Comparison of ENCODE assay signal across 8 cellular contexts in genomic region chr15:83012038-83012490, GRCh38. TPM values are rescaled to one million over a fixed set of nuclear protein-coding genes. Genes with fewer than 3 reads are reported as not detected.
DNase-seq lines count a peak whose midpoint lies in the region; ATAC-seq and TF ChIP-seq lines count a peak whose summit lies in the region.

No MANE protein-coding gene starts in this region.

- peaks cover 21% of the 10 kb centered on the region for H3K79me2 ChIP-seq in ACC112 (ENCODE audit: control insufficient read depth, insufficient read depth, low read length, unreplicated experiment)

- in situ Hi-C loops in astrocyte of the cerebellum (cut with HindIII; ENCODE audit: low sequenced_read_pairs), result loop anchor here (5.0 kb wide), 1 partner anchor 85 kb away; no protein-coding TSS in a partner anchor

- TF ChIP-seq CTCF in HFF-Myc (IDR thresholded peaks at IDR 0.05; ENCODE audit: low read depth, low read length, missing control alignments) (no peak), astrocyte of the cerebellum (IDR thresholded peaks at IDR 0.05; ENCODE audit: low read depth, low read length, missing control alignments) (no peak), lung (IDR thresholded peaks at IDR 0.05; ENCODE audit: control extremely low read depth, extremely low read depth) (no peak)

- peaks cover 22% of the 10 kb centered on the region for H3K4me1 ChIP-seq in ACC112 (ENCODE audit: control insufficient read depth, insufficient read depth, low read length, unreplicated experiment)
- peaks cover 7 to 8% of the 10 kb centered on the region in 2 donors for H3K4me1 ChIP-seq in lung (ENCODE audit: control insufficient read depth in 2 of 2, insufficient read depth in 2 of 2, low read length in 2 of 2)

- no peaks in the 10 kb centered on the region for H3K9me3 ChIP-seq in lung (ENCODE audit: control insufficient read depth in 2 of 2, insufficient read depth in 1 of 2, low read length in 1 of 2)

- H3K27me3 ChIP-seq in ACC112 (ENCODE audit: insufficient read depth, low read length), result no peaks in the 10 kb centered on the region
- no peaks in the 10 kb centered on the region for H3K27me3 ChIP-seq in lung (ENCODE audit: control insufficient read depth, insufficient read depth)

- H2AFZ ChIP-seq in ACC112 (ENCODE audit: low read length, unreplicated experiment), result peak overlapping the region; percentile 85

- H3K27ac ChIP-seq in ACC112 (ENCODE audit: low read depth, low read length) (peak overlapping the region; percentile 17; the same call in 1 of the 2 replicates), lung (ENCODE audit: low read depth in 1 of 2, low read length in 1 of 2) (peak overlapping the region; percentile 58 to 83)

- peaks cover 17% of the 10 kb centered on the region for H3K36me3 ChIP-seq in ACC112 (ENCODE audit: insufficient read depth, low read length)
- peaks cover 5 to 11% of the 10 kb centered on the region in 2 donors for H3K36me3 ChIP-seq in lung (ENCODE audit: control insufficient read depth in 2 of 2, insufficient read depth in 2 of 2, low read length in 2 of 2)

- H3K4me3 ChIP-seq in ACC112 (ENCODE audit: low read depth, low read length) (peak overlapping the region; percentile 84), HFF-Myc (replicated peaks; ENCODE audit: low read depth, low read length) (peak overlapping the region; percentile 93), astrocyte of the cerebellum (ENCODE audit: low read depth, low read length) (peak overlapping the region; percentile 70), lung (no peak overlapping the region)

- no peak for ATAC-seq in lung (ENCODE audit: insufficient read depth, low FRiP score)
- no peak for ATAC-seq in HG03025 (IDR thresholded peaks at IDR 0.05; ENCODE audit: low FRiP score, unreplicated experiment)
- no peak for ATAC-seq in GM18867 (IDR thresholded peaks at IDR 0.05; ENCODE audit: unreplicated experiment)

- DNase-seq in HFF-Myc (ENCODE audit: extremely low read depth, low read depth) (no peak), astrocyte of the cerebellum (ENCODE audit: low read depth) (no peak), lung (ENCODE audit: low spot score) (no peak), NCI-H2029 (lab: John Stamatoyannopoulos, UW) (no peak), KG1 (lab: John Stamatoyannopoulos, UW) (no peak)

- 34 to 46% methylated on average over 13 of the region's 13 CpGs for whole genome bisulfite sequencing in lung, 2 donors

RNA-seq across cellular contexts. Expression of gene C15orf40, which starts 0.6 kb away (rescaled TPM):
- 10 to 100 TPM; 20.5 to 23.0 TPM for total RNA-seq in lung
- polyA plus RNA-seq in lung, result 10 to 100 TPM; 16.7 to 26.1 TPM

RNA-seq across cellular contexts. Expression of gene RAMAC, which starts 26.1 kb away (rescaled TPM):
- total RNA-seq in lung, result 10 to 100 TPM; 15.6 to 28.6 TPM
- 10 to 100 TPM; 18.1 to 23.4 TPM for polyA plus RNA-seq in lung

RNA-seq across cellular contexts. Expression of gene BTBD1, which starts 55.0 kb away (rescaled TPM):
- 10 to 100 TPM; 45.7 to 71.0 TPM for total RNA-seq in lung
- 10 to 100 TPM; 10.7 to 28.2 TPM for polyA plus RNA-seq in lung

RNA-seq across cellular contexts. Expression of gene HOMER2, which starts 59.5 kb away (rescaled TPM):
- 10 to 100 TPM; 15.3 to 18.1 TPM for total RNA-seq in lung
- 1 to 10 TPM; 7.5 to 7.9 TPM for polyA plus RNA-seq in lung
